In genomic region chr9:85016389-85016997, GRCh38 we compare ENCODE assay signal across 25 cellular contexts.
DNase-seq lines count a peak whose midpoint lies in the region; TF ChIP-seq lines count a peak whose summit lies in the region.
"Had no signal": no experiment of that assay in that cellular context is flagged by ENCODE, and none has a peak within 500 bp of the region (broad histone marks: within the 10 kb centered on the region; RNA-seq: fewer than 3 reads in every experiment).

No MANE protein-coding gene starts in this region.

- DNase-seq in SK-MEL-5 (ENCODE audit: low read depth, low spot score), result peak; percentile 95
- peak in 25 of 42 donors; percentile 30 to 85 (median 49) for DNase-seq in head of caudate nucleus
- no peak for DNase-seq in neural progenitor cell (ENCODE audit: low spot score)
- DNase-seq in testis, result peak; percentile 20
- no peak for DNase-seq in activated T-cell treated with anti-CD3 and anti-CD28 coated beads, Interleukin-2, amount 50 U/mL, for 24 hours
- no peak for DNase-seq in NCI-H526 (lab: John Stamatoyannopoulos, UW)
- DNase-seq in activated effector memory CD4-positive, alpha-beta T cell treated with Interleukin-2 at 50 U/mL for 16 hours, result no peak
- DNase-seq in activated CD4-positive, alpha-beta T cell treated with anti-CD3 and anti-CD28 coated beads for 4 hours, result no peak
- DNase-seq: ACHN; activated CD4-positive, alpha-beta memory T cell treated with anti-CD3 and anti-CD28 coated beads, Interleukin-2, amount 10 ng/mL, durations not matched to agents 7 days and 5 days; activated naive CD8-positive, alpha-beta T cell treated with anti-CD3 and anti-CD28 coated beads for 36 hours; cerebellar nuclear complex; GF-D8; NCI-H1105 treated with DMSO at 0.1 percent for 48 hours; NCI-H2029 treated with DMSO at 0.1 percent for 48 hours; NCI-H226; NCI-H748 treated with DMSO at 0.1 percent for 48 hours; Peyer's patch; T-cell; transverse colon had no signal

- H3K9me3 ChIP-seq in neural progenitor cell (ENCODE audit: low read depth) (no peaks in the 10 kb centered on the region), testis (no peaks in the 10 kb centered on the region)
- H3K9me3 ChIP-seq: BLaER1, HAP-1, Peyer's patch, SJSA1, transverse colon had no signal

- no peaks in the 10 kb centered on the region for H4K20me1 ChIP-seq in neural progenitor cell (ENCODE audit: low read depth)
- H4K20me1 ChIP-seq: BLaER1 had no signal

- no peak overlapping the region for H3K9ac ChIP-seq in neural progenitor cell
- H3K9ac ChIP-seq: BLaER1 had no signal

- H3K27ac ChIP-seq in neural progenitor cell (no peak overlapping the region), testis (no peak overlapping the region)
- H3K27ac ChIP-seq: BLaER1, Peyer's patch, SJSA1, transverse colon had no signal

- H3K27me3 Mint-ChIP-seq in neural progenitor cell (ENCODE audit: insufficient read depth, low read depth), result peaks cover 6% of the 10 kb centered on the region
- H3K27me3 Mint-ChIP-seq in activated T-cell treated with anti-CD3 and anti-CD28 coated beads, Interleukin-2, amount 50 U/mL, for 24 hours, result peaks cover 13% of the 10 kb centered on the region
- H3K27me3 Mint-ChIP-seq: activated naive CD8-positive, alpha-beta T cell treated with anti-CD3 and anti-CD28 coated beads for 36 hours had no signal

- H3K4me3 Mint-ChIP-seq in neural progenitor cell, result no peak overlapping the region
- no peak overlapping the region for H3K4me3 Mint-ChIP-seq in activated T-cell treated with anti-CD3 and anti-CD28 coated beads, Interleukin-2, amount 50 U/mL, for 24 hours
- H3K4me3 Mint-ChIP-seq: activated CD4-positive, alpha-beta memory T cell treated with anti-CD3 and anti-CD28 coated beads, Interleukin-2, amount 10 ng/mL, durations not matched to agents 7 days and 5 days; activated naive CD8-positive, alpha-beta T cell treated with anti-CD3 and anti-CD28 coated beads for 36 hours; stimulated activated naive CD8-positive, alpha-beta T cell treated with anti-CD3 and anti-CD28 coated beads, Interleukin-15, Interleukin-2, amounts not matched to agents 100 ng/mL and 50 ng/mL, for 24 hours; T-cell had no signal

- H3K4me3 ChIP-seq in neural progenitor cell (no peak overlapping the region), testis (no peak overlapping the region)
- H3K4me3 ChIP-seq: BLaER1, HAP-1, lung, Peyer's patch, SJSA1, transverse colon had no signal

- H3K36me3 Mint-ChIP-seq in neural progenitor cell, result no peaks in the 10 kb centered on the region
- no peaks in the 10 kb centered on the region for H3K36me3 Mint-ChIP-seq in activated T-cell treated with anti-CD3 and anti-CD28 coated beads, Interleukin-2, amount 50 U/mL, for 24 hours (ENCODE audit: low read depth)
- H3K36me3 Mint-ChIP-seq: activated naive CD8-positive, alpha-beta T cell treated with anti-CD3 and anti-CD28 coated beads for 36 hours; T-cell had no signal

- WGBS in testis, 2 donors, result 50 to 54% methylated on average over 3 of the region's 3 CpGs

- H3K36me3 ChIP-seq in neural progenitor cell, result no peaks in the 10 kb centered on the region
- no peaks in the 10 kb centered on the region for H3K36me3 ChIP-seq in testis (ENCODE audit: low read depth, missing control alignments)
- H3K36me3 ChIP-seq: BLaER1, HAP-1, Peyer's patch, SJSA1, transverse colon had no signal

- no peaks in the 10 kb centered on the region for H3K79me2 ChIP-seq in neural progenitor cell (ENCODE audit: low read depth)

- H3K27me3 ChIP-seq in neural progenitor cell (no peaks in the 10 kb centered on the region), testis (no peaks in the 10 kb centered on the region)
- H3K27me3 ChIP-seq: BLaER1, Peyer's patch, SJSA1, transverse colon had no signal

- no peaks in the 10 kb centered on the region for H3F3A ChIP-seq in neural progenitor cell (ENCODE audit: low read depth)

- H3K4me1 Mint-ChIP-seq in neural progenitor cell, result peaks cover 16% of the 10 kb centered on the region
- no peaks in the 10 kb centered on the region for H3K4me1 Mint-ChIP-seq in activated T-cell treated with anti-CD3 and anti-CD28 coated beads, Interleukin-2, amount 50 U/mL, for 24 hours (ENCODE audit: low read depth)
- H3K4me1 Mint-ChIP-seq: activated CD4-positive, alpha-beta memory T cell treated with anti-CD3 and anti-CD28 coated beads, Interleukin-2, amount 10 ng/mL, durations not matched to agents 7 days and 5 days; activated naive CD8-positive, alpha-beta T cell treated with anti-CD3 and anti-CD28 coated beads for 36 hours; T-cell had no signal

- intact Hi-C loops in head of caudate nucleus (cut with DNase I) (no loop called here), testis (cut with DNase I; ENCODE audit: low total_unique reads) (no loop called here)

- TF ChIP-seq CTCF in neural progenitor cell (IDR thresholded peaks at IDR 0.05) (no peak), testis (IDR thresholded peaks at IDR 0.05) (no peak)

- H3K9me3 Mint-ChIP-seq in neural progenitor cell, result no peaks in the 10 kb centered on the region
- H3K9me3 Mint-ChIP-seq in activated T-cell treated with anti-CD3 and anti-CD28 coated beads, Interleukin-2, amount 50 U/mL, for 24 hours, result no peaks in the 10 kb centered on the region
- H3K9me3 Mint-ChIP-seq: activated CD4-positive, alpha-beta memory T cell treated with anti-CD3 and anti-CD28 coated beads, Interleukin-2, amount 10 ng/mL, durations not matched to agents 7 days and 5 days; activated naive CD8-positive, alpha-beta T cell treated with anti-CD3 and anti-CD28 coated beads for 36 hours; stimulated activated naive CD8-positive, alpha-beta T cell treated with anti-CD3 and anti-CD28 coated beads, Interleukin-15, Interleukin-2, amounts not matched to agents 100 ng/mL and 50 ng/mL, for 24 hours had no signal

- H3K4me2 ChIP-seq in neural progenitor cell, result no peak overlapping the region
- H3K4me2 ChIP-seq: BLaER1 had no signal

- no peak for TF ChIP-seq POLR2A in testis (IDR thresholded peaks at IDR 0.05)

- in situ Hi-C loops in SK-MEL-5 (cut with HindIII; ENCODE audit: low pct_unique_long_range_greater_than_20kb, low sequenced_read_pairs), result no loop called here

- H3K27ac Mint-ChIP-seq in neural progenitor cell, result peak overlapping the region; percentile 61
- no peak overlapping the region for H3K27ac Mint-ChIP-seq in activated T-cell treated with anti-CD3 and anti-CD28 coated beads, Interleukin-2, amount 50 U/mL, for 24 hours
- H3K27ac Mint-ChIP-seq: activated CD4-positive, alpha-beta memory T cell treated with anti-CD3 and anti-CD28 coated beads, Interleukin-2, amount 10 ng/mL, durations not matched to agents 7 days and 5 days; activated naive CD8-positive, alpha-beta T cell treated with anti-CD3 and anti-CD28 coated beads for 36 hours; stimulated activated naive CD8-positive, alpha-beta T cell treated with anti-CD3 and anti-CD28 coated beads, Interleukin-15, Interleukin-2, amounts not matched to agents 100 ng/mL and 50 ng/mL, for 24 hours; T-cell had no signal

- H2AFZ ChIP-seq in neural progenitor cell (replicated peaks), result peak overlapping the region; percentile 10

- no peaks in the 10 kb centered on the region for H3K4me1 ChIP-seq in neural progenitor cell
- H3K4me1 ChIP-seq in testis, result no peaks in the 10 kb centered on the region
- H3K4me1 ChIP-seq: BLaER1, HAP-1, Peyer's patch, SJSA1, transverse colon had no signal

Comparison
In these comparisons a context has a peak if more than half of its experiments do, and no peak if none do; other contexts are left out.
1. DNase-seq: peak in SK-MEL-5 (single experiment), head of caudate nucleus (25 of 42) and testis (single experiment); none in neural progenitor cell (single experiment), activated T-cell treated with anti-CD3 and anti-CD28 coated beads, Interleukin-2, amount 50 U/mL, for 24 hours (single experiment), NCI-H526 (0 of 2), activated effector memory CD4-positive, alpha-beta T cell treated with Interleukin-2 at 50 U/mL for 16 hours (single experiment) and activated CD4-positive, alpha-beta T cell treated with anti-CD3 and anti-CD28 coated beads for 4 hours (0 of 2).